Comparison of ENCODE assay signal across 8 cellular contexts in the genomic region with DNA sequence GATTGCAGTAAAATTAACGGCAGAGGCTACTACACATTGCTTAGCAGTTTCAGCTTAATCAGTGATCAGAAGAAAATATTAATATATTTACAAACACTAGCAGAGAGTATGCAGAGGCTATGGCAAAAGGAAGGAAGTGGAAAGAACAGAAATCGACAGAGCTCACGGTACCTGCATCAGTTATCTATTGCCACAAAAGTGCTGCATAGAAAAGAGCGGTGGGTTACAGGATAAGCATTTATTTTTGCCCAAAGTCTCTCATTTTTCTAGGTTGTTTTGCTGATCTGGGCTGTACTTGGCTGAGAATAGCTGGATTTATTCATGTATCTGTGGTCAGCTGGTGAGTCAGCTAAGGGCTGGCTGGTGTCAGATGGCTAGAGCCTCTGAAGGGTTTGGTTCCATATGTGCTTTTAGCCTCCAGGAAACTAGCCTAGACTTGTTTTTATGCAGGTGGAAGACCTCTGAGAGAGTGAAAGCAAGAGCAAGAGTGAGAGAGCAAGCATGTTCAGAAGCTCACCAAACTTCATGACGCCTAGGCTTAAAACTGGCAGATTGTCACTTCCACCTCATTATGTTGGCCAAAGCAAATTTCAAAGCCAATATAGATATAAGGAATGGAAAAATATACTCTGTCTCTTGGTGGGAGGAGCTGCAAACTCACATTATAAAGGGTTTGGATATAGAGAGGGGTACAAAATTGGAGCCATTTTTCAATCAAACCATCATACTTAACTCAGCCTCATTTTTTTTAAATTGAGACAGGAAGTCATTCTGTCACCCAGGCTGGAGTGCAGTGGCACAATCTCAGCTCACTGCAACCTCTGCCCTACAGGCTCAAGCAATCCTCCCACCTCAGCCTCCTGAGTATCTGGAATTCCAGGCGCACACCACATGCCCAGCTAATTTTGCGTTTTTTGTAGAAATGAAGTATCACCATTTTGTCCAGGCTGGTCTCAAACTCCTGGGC.
DNase-seq lines count a peak whose midpoint lies in the region; ATAC-seq, FAIRE-seq and TF ChIP-seq lines count a peak whose summit lies in the region.

No MANE protein-coding gene starts in this region.

- ATAC-seq in GM18499 (IDR thresholded peaks at IDR 0.05; ENCODE audit: insufficient read depth, unreplicated experiment) (peak; percentile 96), GM21717 (IDR thresholded peaks at IDR 0.05; ENCODE audit: unreplicated experiment) (peak; percentile 98)

- no peak overlapping the region for H3K27ac ChIP-seq in thyroid gland

- H3K36me3 ChIP-seq in thyroid gland = no peaks in the 10 kb centered on the region

- FAIRE-seq in HTR-8/SVneo (lab: Jason Lieb, UNC) = no peak

- no peak overlapping the region for H3K4me3 ChIP-seq in astrocyte of the spinal cord (ENCODE audit: low read depth, low read length)
- H3K4me3 ChIP-seq in thyroid gland (replicated peaks in 1 of 3) = no peak overlapping the region

- H3K4me1 ChIP-seq in thyroid gland = no peaks in the 10 kb centered on the region

- no peaks in the 10 kb centered on the region for H3K9me3 ChIP-seq in thyroid gland

- TF ChIP-seq POLR2A in thyroid gland (IDR thresholded peaks at IDR 0.05) = no peak

- no peaks in the 10 kb centered on the region for H3K27me3 ChIP-seq in thyroid gland

- DNase-seq in HTR-8/SVneo (ENCODE audit: insufficient read length, low spot score) (peak; percentile 41), astrocyte of the spinal cord (ENCODE audit: low read depth, low spot score) (peak; percentile 95), smooth muscle cell of the brain vasculature (ENCODE audit: low read depth, low spot score) (peak; percentile 53), 8988T (no peak), NCI-H82 treated with DMSO at 0.1 percent for 48 hours (lab: John Stamatoyannopoulos, UW; ENCODE audit: unreplicated experiment) (no peak), thyroid gland (no peak)

- TF ChIP-seq CTCF in astrocyte of the spinal cord (IDR thresholded peaks at IDR 0.05; ENCODE audit: low read depth, low read length) (no peak), thyroid gland (IDR thresholded peaks at IDR 0.05) (no peak)

- intact Hi-C loops in thyroid gland (cut with DNase I) = no loop called here

- in situ Hi-C loops in astrocyte of the spinal cord (cut with HindIII; ENCODE audit: low sequenced_read_pairs) = no loop called here

- 88 to 91% methylated on average over 7 of the region's 7 CpGs for WGBS in thyroid gland, 2 donors

Comparison
In these comparisons a context has a peak if more than half of its experiments do, and no peak if none do; other contexts are left out.
1. DNase-seq: peak in HTR-8/SVneo (single experiment), astrocyte of the spinal cord (single experiment) and smooth muscle cell of the brain vasculature (single experiment); none in 8988T (single experiment), NCI-H82 treated with DMSO at 0.1 percent for 48 hours (single experiment) and thyroid gland (0 of 2).